11 cellular contexts compared by ENCODE assay signal in the genomic region with DNA sequence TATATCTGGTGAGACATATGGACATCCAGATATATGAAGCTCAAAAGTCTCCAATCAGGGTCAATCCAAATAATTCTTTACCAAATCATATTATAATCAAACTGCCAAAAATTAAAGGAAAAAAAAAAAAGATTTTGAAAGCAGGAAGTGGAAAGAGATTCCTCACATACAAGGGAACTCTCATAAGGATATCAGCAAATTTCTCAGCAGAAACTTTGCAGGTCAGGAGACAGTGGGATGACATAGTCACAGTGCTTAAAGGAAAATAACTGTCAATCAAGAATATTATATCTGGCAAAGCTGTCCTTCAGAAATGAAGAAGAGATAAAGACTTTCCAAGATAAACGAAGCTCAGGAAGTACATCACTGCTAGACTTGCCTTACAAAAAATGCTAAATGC.
"Had no signal": no experiment of that assay in that cellular context is flagged by ENCODE, and none has a peak within 500 bp of the region (broad histone marks: within the 10 kb centered on the region; RNA-seq: fewer than 3 reads in every experiment).

No MANE protein-coding gene starts in this region.

- ATAC-seq: GM23338, HCT116 had no signal

- H3K27ac ChIP-seq: GM23248 had no signal

- H3K36me3 ChIP-seq: HAP-1 had no signal

- DNase-seq: GM23248, GOT3, H7, H9, HCEC 1CT, HFFc6 had no signal

- H3K4me1 ChIP-seq: HAP-1 had no signal

- H3K4me3 ChIP-seq: GM23248, GM23338, HAP-1 had no signal

- FAIRE-seq: H1, H54 had no signal

- H2AFZ ChIP-seq: GM23248, GM23338 had no signal

- H3K4me2 ChIP-seq: GM23338 had no signal

- H3K9ac ChIP-seq: GM23248 had no signal

- H3K9me3 ChIP-seq: HAP-1 had no signal
